In the genomic region with DNA sequence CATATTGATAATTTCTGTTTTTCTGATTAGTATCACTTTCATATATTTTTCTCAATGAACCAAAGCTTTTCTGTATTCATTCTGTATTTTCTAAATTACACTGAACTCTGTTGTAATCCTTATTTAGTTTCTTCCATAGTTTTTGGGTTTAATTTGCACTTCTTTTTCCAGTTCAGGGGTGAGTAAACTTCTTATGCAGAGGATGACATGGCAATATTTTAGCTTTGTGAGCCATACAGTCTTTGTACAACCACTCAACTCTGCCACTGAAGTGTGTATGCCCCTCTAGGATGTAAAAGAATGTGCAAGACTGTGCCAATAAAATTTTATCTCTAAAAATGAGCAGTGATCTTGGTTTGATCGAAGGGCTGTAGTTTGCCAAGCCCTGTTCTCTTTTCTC, we compare ENCODE assay signal across 25 cellular contexts.
"Had no signal": no experiment of that assay in that cellular context is flagged by ENCODE, and none has a peak within 500 bp of the region (broad histone marks: within the 10 kb centered on the region; RNA-seq: fewer than 3 reads in every experiment).

No MANE protein-coding gene starts in this region.

- H3K27me3 Mint-ChIP-seq: naive B cell; progenitor cell of endocrine pancreas; stimulated activated naive B cell treated with anti-CD40 and anti-IgM and Interleukin-4, amounts not matched to agents 10 μg/mL and 1 μg/mL and 100 μg/mL, for 72 hours had no signal

- H3K27ac Mint-ChIP-seq: immature natural killer cell; mesothelial cell of epicardium; naive B cell; natural killer cell; nephron progenitor cell; progenitor cell of endocrine pancreas; stimulated activated naive B cell treated with anti-CD40 and anti-IgM and Interleukin-4, amounts not matched to agents 10 μg/mL and 1 μg/mL and 100 μg/mL, for 72 hours had no signal

- DNase-seq: hypothalamus; immature natural killer cell; kidney; left colon; left lung; lower lobe of right lung; mammary epithelial cell; mesendoderm; naive B cell; natural killer cell; nephron progenitor cell; ovary; stimulated activated CD4-positive, alpha-beta T cell treated with anti-CD3 and anti-CD28 coated beads, Interleukin-12 subunit alpha, Interleukin-12 subunit beta, amount 100 ng/mL, for 4 hours; stimulated activated CD4-positive, alpha-beta T cell treated with anti-CD3 and anti-CD28 coated beads, Interleukin-15, amount 100 ng/mL, for 24 hours; stimulated activated CD4-positive, alpha-beta T cell treated with anti-CD3 and anti-CD28 coated beads, Interleukin-2, amount 100 ng/mL, for 24 hours; stimulated activated CD4-positive, alpha-beta T cell treated with anti-CD3 and anti-CD28 coated beads, Interleukin-4, amount 100 ng/mL, for 1 hour; stimulated activated naive B cell treated with anti-CD40 and anti-IgM and Interleukin-4, amounts not matched to agents 10 μg/mL and 1 μg/mL and 100 μg/mL, for 72 hours; stimulated activated naive CD8-positive, alpha-beta T cell treated with anti-CD3 and anti-CD28 coated beads, Interleukin-15, Interleukin-2, amounts not matched to agents 100 U/mL and 50 U/mL, for 24 hours; stomach; testis; thyroid gland; transverse colon; upper lobe of left lung had no signal

- H3K4me3 Mint-ChIP-seq: immature natural killer cell; mesothelial cell of epicardium; naive B cell; natural killer cell; nephron progenitor cell; stimulated activated naive B cell treated with anti-CD40 and anti-IgM and Interleukin-4, amounts not matched to agents 10 μg/mL and 1 μg/mL and 100 μg/mL, for 72 hours had no signal

- H3K36me3 Mint-ChIP-seq: immature natural killer cell; naive B cell; natural killer cell; stimulated activated naive B cell treated with anti-CD40 and anti-IgM and Interleukin-4, amounts not matched to agents 10 μg/mL and 1 μg/mL and 100 μg/mL, for 72 hours had no signal

- H3K4me1 Mint-ChIP-seq: immature natural killer cell, naive B cell, natural killer cell had no signal

- H3K9me3 Mint-ChIP-seq: immature natural killer cell; natural killer cell; stimulated activated naive B cell treated with anti-CD40 and anti-IgM and Interleukin-4, amounts not matched to agents 10 μg/mL and 1 μg/mL and 100 μg/mL, for 72 hours had no signal
